29 cellular contexts compared by ENCODE assay signal in the genomic region with DNA sequence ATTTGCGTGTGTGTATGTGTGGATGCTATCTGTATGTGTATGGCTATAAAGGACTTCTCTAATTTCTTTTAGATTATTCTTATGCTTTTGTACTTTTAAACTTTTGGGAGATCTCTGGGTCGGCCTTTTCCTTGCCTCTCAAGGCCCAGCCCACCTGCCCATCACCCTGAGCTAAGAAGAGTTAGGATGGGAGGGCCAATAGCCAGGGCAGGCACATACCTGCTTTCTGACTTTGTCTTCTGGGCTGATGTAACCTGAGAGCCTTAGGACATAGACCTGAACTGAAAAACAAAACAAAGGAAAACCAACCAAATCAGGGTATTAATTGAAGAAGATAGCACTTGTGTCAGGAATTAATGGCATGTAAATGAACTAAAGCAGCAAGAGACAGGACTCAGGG.
"Had no signal": no experiment of that assay in that cellular context is flagged by ENCODE, and none has a peak within 500 bp of the region (broad histone marks: within the 10 kb centered on the region; RNA-seq: fewer than 3 reads in every experiment).

No MANE protein-coding gene starts in this region.

- H3K4me1 Mint-ChIP-seq: activated CD4-positive, alpha-beta memory T cell treated with anti-CD3 and anti-CD28 coated beads, Interleukin-2, amount 10 ng/mL, durations not matched to agents 7 days and 5 days; activated CD4-positive, alpha-beta T cell treated with anti-CD3 and anti-CD28 coated beads, Interleukin-2, amount 10 ng/mL, durations not matched to agents 7 days and 5 days; activated T-helper 17 cell treated with anti-CD3 and anti-CD28 coated beads, Interleukin-2, amount 50 U/mL, for 72 hours; endodermal cell had no signal

- H3K9me3 Mint-ChIP-seq: activated CD4-positive, alpha-beta T cell treated with anti-CD3 and anti-CD28 coated beads, Interleukin-2, amount 10 ng/mL, durations not matched to agents 7 days and 5 days; endodermal cell had no signal

- DNase-seq: activated CD4-positive, alpha-beta memory T cell treated with anti-CD3 and anti-CD28 coated beads, Interleukin-2, amount 10 ng/mL, durations not matched to agents 7 days and 5 days; activated CD4-positive, alpha-beta T cell treated with anti-CD3 and anti-CD28 coated beads for 1 hour; activated CD4-positive, alpha-beta T cell treated with anti-CD3 and anti-CD28 coated beads for 4 hours; activated CD4-positive, alpha-beta T cell treated with anti-CD3 and anti-CD28 coated beads, Interleukin-2, amount 10 ng/mL, durations not matched to agents 7 days and 5 days; activated CD4-positive, alpha-beta T cell treated with anti-CD3 and anti-CD28 coated beads, Interleukin-2, amount 50 U/mL, for 4 hours; activated CD8-positive, alpha-beta memory T cell treated with anti-CD3 and anti-CD28 coated beads, Interleukin-2, amount 50 U/mL, for 48 hours; activated effector memory CD4-positive, alpha-beta T cell treated with Interleukin-2 at 50 U/mL for 16 hours; activated gamma-delta T cell treated with Interleukin-2 at 50 U/mL for 16 hours; activated naive CD4-positive, alpha-beta T cell treated with anti-CD3 and anti-CD28 coated beads, Interleukin-2, amount 50 U/mL, for 16 hours; activated naive CD4-positive, alpha-beta T cell treated with Interleukin-2 at 50 U/mL for 16 hours; activated T-cell treated with anti-CD3 and anti-CD28 coated beads, Interleukin-2, amount 50 U/mL, for 4 hours; amniotic stem cell; anterior cingulate cortex; body of pancreas; caudate nucleus; colonic mucosa; dorsolateral prefrontal cortex; effector memory CD4-positive, alpha-beta T cell; endodermal cell; erythroblast; foreskin melanocyte; heart right ventricle; T-helper 2 cell had no signal

- H3K79me2 ChIP-seq: hepatocyte had no signal

- H3K4me2 ChIP-seq: hepatocyte had no signal

- H3K36me3 Mint-ChIP-seq: activated naive CD8-positive, alpha-beta T cell had no signal

- H3K27me3 ChIP-seq: body of pancreas, colonic mucosa, esophagus muscularis mucosa, gastroesophageal sphincter, heart right ventricle, hepatocyte had no signal

- H2AFZ ChIP-seq: hepatocyte had no signal

- H3K4me1 ChIP-seq: body of pancreas, colonic mucosa, esophagus muscularis mucosa, gastroesophageal sphincter, heart right ventricle had no signal

- H3K36me3 ChIP-seq: colonic mucosa, esophagus muscularis mucosa, gastroesophageal sphincter, heart right ventricle had no signal

- H3K27me3 Mint-ChIP-seq: activated CD4-positive, alpha-beta memory T cell treated with anti-CD3 and anti-CD28 coated beads, Interleukin-2, amount 10 ng/mL, durations not matched to agents 7 days and 5 days; activated CD4-positive, alpha-beta T cell treated with anti-CD3 and anti-CD28 coated beads, Interleukin-2, amount 10 ng/mL, durations not matched to agents 7 days and 5 days; activated naive CD8-positive, alpha-beta T cell; activated T-helper 17 cell treated with anti-CD3 and anti-CD28 coated beads, Interleukin-2, amount 50 U/mL, for 72 hours; dendritic cell treated with granulocyte-macrophage colony-stimulating factor and Interleukin-4, amounts not matched to agents 40 ng/mL and 50 ng/mL, for 4 days had no signal

- H3K27ac Mint-ChIP-seq: activated CD4-positive, alpha-beta memory T cell treated with anti-CD3 and anti-CD28 coated beads, Interleukin-2, amount 10 ng/mL, durations not matched to agents 7 days and 5 days; activated CD4-positive, alpha-beta T cell treated with anti-CD3 and anti-CD28 coated beads, Interleukin-2, amount 10 ng/mL, durations not matched to agents 7 days and 5 days; activated naive CD8-positive, alpha-beta T cell; activated T-helper 17 cell treated with anti-CD3 and anti-CD28 coated beads, Interleukin-2, amount 50 U/mL, for 72 hours; dendritic cell treated with granulocyte-macrophage colony-stimulating factor and Interleukin-4, amounts not matched to agents 40 ng/mL and 50 ng/mL, for 4 days; endodermal cell had no signal

- H3K4me3 Mint-ChIP-seq: activated CD4-positive, alpha-beta memory T cell treated with anti-CD3 and anti-CD28 coated beads, Interleukin-2, amount 10 ng/mL, durations not matched to agents 7 days and 5 days; activated CD4-positive, alpha-beta T cell treated with anti-CD3 and anti-CD28 coated beads, Interleukin-2, amount 10 ng/mL, durations not matched to agents 7 days and 5 days; activated naive CD8-positive, alpha-beta T cell; activated T-cell treated with anti-CD3 and anti-CD28 coated beads, Interleukin-2, amount 50 U/mL, for 4 hours; activated T-helper 17 cell treated with anti-CD3 and anti-CD28 coated beads, Interleukin-2, amount 50 U/mL, for 72 hours; dendritic cell treated with granulocyte-macrophage colony-stimulating factor and Interleukin-4, amounts not matched to agents 40 ng/mL and 50 ng/mL, for 4 days; endodermal cell had no signal

- ATAC-seq: activated T-cell treated with anti-CD3 and anti-CD28 coated beads, Interleukin-2, amount 50 U/mL, for 4 hours; activated T-helper 17 cell treated with anti-CD3 and anti-CD28 coated beads, Interleukin-2, amount 50 U/mL, for 72 hours; body of pancreas; gastroesophageal sphincter; heart right ventricle had no signal

- H3K27ac ChIP-seq: body of pancreas, colonic mucosa, dorsolateral prefrontal cortex, esophagus muscularis mucosa, gastroesophageal sphincter, heart right ventricle, hepatocyte had no signal

- H3K4me3 ChIP-seq: body of pancreas, colonic mucosa, dorsolateral prefrontal cortex, esophagus muscularis mucosa, gastroesophageal sphincter, heart right ventricle, hepatocyte had no signal
